In the genomic region with DNA sequence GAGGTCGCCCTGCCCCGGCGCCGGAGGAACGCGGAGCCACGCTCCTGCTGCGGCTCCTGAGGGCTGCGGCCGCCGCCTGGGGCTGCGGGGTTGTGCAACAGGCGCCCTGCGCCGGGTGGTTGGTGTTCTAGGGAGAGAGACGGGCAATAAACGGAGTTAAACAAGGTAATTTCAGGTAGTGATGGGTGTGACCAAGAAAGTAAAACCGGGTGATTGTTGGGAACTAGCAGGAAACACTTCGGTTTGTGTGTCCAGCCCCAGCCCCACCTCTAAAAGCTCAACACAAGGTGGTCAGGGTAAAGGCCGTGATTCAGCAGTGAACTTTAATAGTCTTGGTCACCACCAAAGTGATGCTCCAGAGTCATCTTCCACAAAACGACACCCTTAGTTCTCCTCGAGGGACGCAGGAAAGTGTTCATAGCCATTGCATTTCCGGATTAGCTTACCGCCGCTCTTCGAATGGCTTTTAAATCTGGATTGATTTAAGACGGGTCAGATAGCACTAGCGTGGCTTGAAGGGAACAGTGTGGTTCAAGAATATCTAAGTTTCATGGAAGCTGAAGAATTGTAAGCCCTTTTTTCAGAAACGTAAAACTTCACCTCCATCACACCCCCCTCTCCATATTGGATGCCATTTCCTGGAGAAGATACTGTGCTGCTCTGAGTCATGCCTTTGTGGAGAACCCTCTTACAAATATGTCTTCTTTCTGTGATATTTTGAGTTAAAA, we compare ENCODE assay signal across 8 cellular contexts. TPM values are rescaled to one million over a fixed set of nuclear protein-coding genes. Genes with fewer than 3 reads are reported as not detected.
DNase-seq lines count a peak whose midpoint lies in the region; ATAC-seq and TF ChIP-seq lines count a peak whose summit lies in the region.

No MANE protein-coding gene starts in this region.

- no peaks in the 10 kb centered on the region for H3F3A ChIP-seq in smooth muscle cell (ENCODE audit: low read depth)

- H4K20me1 ChIP-seq in OCI-LY3 (ENCODE audit: insufficient read depth, low read length) (peaks cover 29% of the 10 kb centered on the region), smooth muscle cell (ENCODE audit: low read depth) (peaks cover 39% of the 10 kb centered on the region)

- peaks cover 9 to 12% of the 10 kb centered on the region in 2 donors for H3K36me3 Mint-ChIP-seq in CD14-positive monocyte

- H3K4me1 Mint-ChIP-seq in CD14-positive monocyte, result peaks cover 48% of the 10 kb centered on the region

- H3K27ac ChIP-seq in OCI-LY3 (ENCODE audit: low read length) (peak overlapping the region; percentile 60), smooth muscle cell (ENCODE audit: low read depth) (peak overlapping the region; percentile 89)

- DNase-seq in CD14-positive monocyte (ENCODE audit: low spot score), result no peak
- peak; percentile 63 for DNase-seq in astrocyte of the spinal cord (ENCODE audit: low read depth, low spot score)
- DNase-seq in smooth muscle cell (lab: John Stamatoyannopoulos, UW; ENCODE audit: unreplicated experiment), result no peak
- DNase-seq in middle frontal gyrus (ENCODE audit: extremely low spot score, low spot score), result no peak

- H3K27me3 ChIP-seq in OCI-LY3 (ENCODE audit: low read depth, low read length), result no peaks in the 10 kb centered on the region
- H3K27me3 ChIP-seq in smooth muscle cell (ENCODE audit: low read depth), result no peaks in the 10 kb centered on the region

- H3K9me3 ChIP-seq in OCI-LY3 (ENCODE audit: insufficient read depth, low read length), result no peaks in the 10 kb centered on the region
- no peaks in the 10 kb centered on the region for H3K9me3 ChIP-seq in iPS-18c (ENCODE audit: control insufficient read depth, insufficient read depth, low read length)
- no peaks in the 10 kb centered on the region for H3K9me3 ChIP-seq in smooth muscle cell (replicated peaks; ENCODE audit: low read depth)

- H3K79me2 ChIP-seq in OCI-LY3 (ENCODE audit: low read length), result peaks cover 57% of the 10 kb centered on the region
- peaks cover 55% of the 10 kb centered on the region for H3K79me2 ChIP-seq in smooth muscle cell (ENCODE audit: low read depth)

- intact Hi-C loops in CD14-positive monocyte (cut with micrococcal nuclease), result loop anchor here (2.0 to 10.0 kb wide), 5 partner anchors 54 to 254 kb away; partner anchors contain the start of gene RASA2 (in 1 of the 2)

- in situ Hi-C loops in astrocyte of the spinal cord (cut with HindIII; ENCODE audit: low sequenced_read_pairs), result no loop called here

- TF ChIP-seq CTCF in CD14-positive monocyte (IDR thresholded peaks at IDR 0.05) (no peak), OCI-LY3 (IDR thresholded peaks at IDR 0.05; ENCODE audit: low read depth, low read length) (no peak), astrocyte of the spinal cord (IDR thresholded peaks at IDR 0.05; ENCODE audit: low read depth, low read length) (no peak), smooth muscle cell (IDR thresholded peaks at IDR 0.05; ENCODE audit: borderline replicate concordance, insufficient read depth, poor library complexity, severe bottlenecking) (no peak)

- H3K4me2 ChIP-seq in OCI-LY3 (ENCODE audit: low read length), result peak overlapping the region; percentile 93
- H3K4me2 ChIP-seq in smooth muscle cell, result peak overlapping the region; percentile 95

- H3K9me3 Mint-ChIP-seq in CD14-positive monocyte, result no peaks in the 10 kb centered on the region

- under 1% methylated on average over 30 of the region's 30 CpGs for WGBS in smooth muscle cell (ENCODE audit: low lambda C conversion rate)

- H3K4me3 ChIP-seq in OCI-LY3 (ENCODE audit: low read length) (peak overlapping the region; percentile 96), astrocyte of the spinal cord (ENCODE audit: low read depth, low read length) (peak overlapping the region; percentile 87), iPS-18c (ENCODE audit: insufficient read depth, low read depth, low read length) (peak overlapping the region; percentile 97), smooth muscle cell (peak overlapping the region; percentile 95)

- H3K4me3 Mint-ChIP-seq in CD14-positive monocyte, result peak overlapping the region; percentile 94 to 99

- no peaks in the 10 kb centered on the region for H3K27me3 Mint-ChIP-seq in CD14-positive monocyte (ENCODE audit: low read depth in 3 of 3)

- ATAC-seq in GM18909 (IDR thresholded peaks at IDR 0.05; ENCODE audit: poor library complexity, unreplicated experiment) (peak; percentile 20), HG03469 (IDR thresholded peaks at IDR 0.05; ENCODE audit: unreplicated experiment) (peak; percentile 10)

- H3K36me3 ChIP-seq in OCI-LY3 (replicated peaks; ENCODE audit: low read depth, low read length) (peaks cover 12% of the 10 kb centered on the region), smooth muscle cell (ENCODE audit: low read depth) (no peaks in the 10 kb centered on the region)

- H3K27ac Mint-ChIP-seq in CD14-positive monocyte, result peak overlapping the region; percentile 98 to 100 (median 98)

- H3K9ac ChIP-seq in OCI-LY3 (ENCODE audit: low read length) (peak overlapping the region; percentile 94), smooth muscle cell (ENCODE audit: low read depth) (peak overlapping the region; percentile 94)

- H3K4me1 ChIP-seq in OCI-LY3 (ENCODE audit: low read length) (peaks cover 32% of the 10 kb centered on the region), smooth muscle cell (ENCODE audit: low read depth) (peaks cover 17% of the 10 kb centered on the region)

- H2AFZ ChIP-seq in OCI-LY3 (ENCODE audit: low read depth, low read length), result peak overlapping the region; percentile 95
- peak overlapping the region; percentile 97 for H2AFZ ChIP-seq in smooth muscle cell (ENCODE audit: low read depth)

RNA-seq across cellular contexts. Expression of gene RNF7, which starts 0.7 kb away (rescaled TPM):
- polyA plus RNA-seq in CD14-positive monocyte (100 to 1,000 TPM; 187 to 206 TPM), smooth muscle cell (229 and 233 TPM in 2 replicates)
- total RNA-seq in smooth muscle cell, result 127 and 130 TPM in 2 replicates

RNA-seq across cellular contexts. Expression of gene GRK7, which starts 24.4 kb away (rescaled TPM):
- under 1 TPM in 1 of 2 donors, not detected in 1; 0.07 TPM for polyA plus RNA-seq in CD14-positive monocyte
- not detected in 2 replicates for total RNA-seq in smooth muscle cell
- polyA plus RNA-seq in smooth muscle cell, result not detected in 2 replicates
